8 cellular contexts compared by ENCODE assay signal in the genomic region with DNA sequence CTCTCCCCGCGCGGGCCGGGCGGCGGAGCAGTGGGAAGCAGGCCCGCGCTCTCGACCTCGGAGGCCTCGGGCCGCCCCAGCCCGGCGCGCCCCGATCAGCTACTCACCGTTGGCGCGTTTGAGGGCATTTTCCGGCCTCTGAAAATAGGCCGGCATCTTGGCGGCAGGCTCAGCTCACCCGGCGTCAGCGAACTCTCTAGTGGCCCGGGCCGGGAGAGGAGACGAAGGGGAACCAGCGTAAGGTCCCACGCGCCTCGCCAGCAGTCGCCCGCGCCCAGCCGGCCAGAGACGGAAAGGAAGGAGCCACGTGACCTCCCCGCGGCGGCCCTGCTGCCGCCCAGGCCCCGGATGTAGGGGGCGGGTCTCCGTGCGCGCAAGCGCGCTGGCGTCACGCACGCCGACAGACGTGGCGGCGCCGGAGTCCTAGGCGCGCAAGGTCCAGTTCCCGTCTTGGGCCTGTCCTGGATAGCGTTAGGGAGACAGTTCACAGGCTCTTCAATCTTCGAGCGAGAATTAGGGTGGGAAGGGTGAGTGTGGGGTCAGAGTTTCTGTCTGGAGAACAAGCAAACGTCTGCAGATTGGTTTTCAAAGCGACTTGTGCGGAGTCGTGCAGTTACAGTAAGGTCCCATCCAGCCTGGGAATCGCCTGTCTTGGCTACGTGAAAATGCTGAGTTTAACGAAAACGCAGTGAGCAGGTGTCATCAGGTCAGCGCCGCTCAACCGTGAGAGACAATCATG. TPM values are rescaled to one million over a fixed set of nuclear protein-coding genes. Genes with fewer than 3 reads are reported as not detected.
DNase-seq lines count a peak whose midpoint lies in the region; ATAC-seq and TF ChIP-seq lines count a peak whose summit lies in the region.

A gene with protein sequence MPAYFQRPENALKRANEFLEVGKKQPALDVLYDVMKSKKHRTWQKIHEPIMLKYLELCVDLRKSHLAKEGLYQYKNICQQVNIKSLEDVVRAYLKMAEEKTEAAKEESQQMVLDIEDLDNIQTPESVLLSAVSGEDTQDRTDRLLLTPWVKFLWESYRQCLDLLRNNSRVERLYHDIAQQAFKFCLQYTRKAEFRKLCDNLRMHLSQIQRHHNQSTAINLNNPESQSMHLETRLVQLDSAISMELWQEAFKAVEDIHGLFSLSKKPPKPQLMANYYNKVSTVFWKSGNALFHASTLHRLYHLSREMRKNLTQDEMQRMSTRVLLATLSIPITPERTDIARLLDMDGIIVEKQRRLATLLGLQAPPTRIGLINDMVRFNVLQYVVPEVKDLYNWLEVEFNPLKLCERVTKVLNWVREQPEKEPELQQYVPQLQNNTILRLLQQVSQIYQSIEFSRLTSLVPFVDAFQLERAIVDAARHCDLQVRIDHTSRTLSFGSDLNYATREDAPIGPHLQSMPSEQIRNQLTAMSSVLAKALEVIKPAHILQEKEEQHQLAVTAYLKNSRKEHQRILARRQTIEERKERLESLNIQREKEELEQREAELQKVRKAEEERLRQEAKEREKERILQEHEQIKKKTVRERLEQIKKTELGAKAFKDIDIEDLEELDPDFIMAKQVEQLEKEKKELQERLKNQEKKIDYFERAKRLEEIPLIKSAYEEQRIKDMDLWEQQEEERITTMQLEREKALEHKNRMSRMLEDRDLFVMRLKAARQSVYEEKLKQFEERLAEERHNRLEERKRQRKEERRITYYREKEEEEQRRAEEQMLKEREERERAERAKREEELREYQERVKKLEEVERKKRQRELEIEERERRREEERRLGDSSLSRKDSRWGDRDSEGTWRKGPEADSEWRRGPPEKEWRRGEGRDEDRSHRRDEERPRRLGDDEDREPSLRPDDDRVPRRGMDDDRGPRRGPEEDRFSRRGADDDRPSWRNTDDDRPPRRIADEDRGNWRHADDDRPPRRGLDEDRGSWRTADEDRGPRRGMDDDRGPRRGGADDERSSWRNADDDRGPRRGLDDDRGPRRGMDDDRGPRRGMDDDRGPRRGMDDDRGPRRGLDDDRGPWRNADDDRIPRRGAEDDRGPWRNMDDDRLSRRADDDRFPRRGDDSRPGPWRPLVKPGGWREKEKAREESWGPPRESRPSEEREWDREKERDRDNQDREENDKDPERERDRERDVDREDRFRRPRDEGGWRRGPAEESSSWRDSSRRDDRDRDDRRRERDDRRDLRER (N-terminal part only) (minus strand): TSS at position 297 of the 739 bp plus-strand sequence. CDS start 141 bp downstream, at position 156.

- ATAC-seq in GM19023 (IDR thresholded peaks at IDR 0.05; ENCODE audit: unreplicated experiment) (peak; percentile 81), HG03196 (IDR thresholded peaks at IDR 0.05; ENCODE audit: unreplicated experiment) (peak; percentile 85)

- no peaks in the 10 kb centered on the region for H3K4me1 ChIP-seq in colonic mucosa

- DNase-seq in AG20443 (ENCODE audit: low spot score) (peak; percentile 99), NCI-H460 (ENCODE audit: extremely low read depth, low read depth) (peak; percentile 87), colonic mucosa (peak; percentile 94)
- peak; percentile 87 to 88 for DNase-seq in activated CD4-positive, alpha-beta T cell treated with anti-CD3 and anti-CD28 coated beads for 4 hours
- peak; percentile 72 to 88 (median 82) for DNase-seq in stimulated activated CD4-positive, alpha-beta T cell treated with anti-CD3 and anti-CD28 coated beads, Interleukin-1b, Interleukin-23, amount 100 ng/mL, for 24 hours (ENCODE audit: low read depth in 4 of 4, low spot score in 1 of 4)

- H3K36me3 ChIP-seq in colonic mucosa: no peaks in the 10 kb centered on the region

- no peak for TF ChIP-seq CTCF in colonic mucosa (IDR thresholded peaks at IDR 0.05)

- no peaks in the 10 kb centered on the region for H3K27me3 ChIP-seq in colonic mucosa
- no peaks in the 10 kb centered on the region for H3K27me3 ChIP-seq in layer of hippocampus (ENCODE audit: control insufficient read depth, insufficient read depth, low read length)

- H3K27ac ChIP-seq in colonic mucosa (peak within 1 kb of the TSS; percentile 97), layer of hippocampus (ENCODE audit: low read depth, low read length) (peak within 1 kb of the TSS; percentile 90)

- H3K9ac ChIP-seq in colonic mucosa (ENCODE audit: low read depth in 2 of 2, low read length in 2 of 2): peak within 1 kb of the TSS; percentile 99 to 100

- H3K4me3 ChIP-seq in colonic mucosa: peak within 1 kb of the TSS; percentile 93

- intact Hi-C loops in colonic mucosa (cut with DNase I): loop anchor here (2.0 kb wide), 1 partner anchor 50 kb away; no protein-coding TSS in a partner anchor

- no peaks in the 10 kb centered on the region for H3K9me3 ChIP-seq in colonic mucosa

RNA-seq across cellular contexts. Expression of the gene that starts here (rescaled TPM):
- 204 and 235 TPM in 2 replicates for total RNA-seq in NCI-H460 (2014; rRNA removed; shearing (Covaris generic))
- polyA plus RNA-seq in NCI-H460 (2014; cell fraction: nucleus; rRNA removed): 63.4 and 87.8 TPM in 2 replicates
- total RNA-seq in colonic mucosa: 100 to 1,000 TPM; 124 to 127 TPM

Comparison
In these comparisons a context has a peak if more than half of its experiments do, and no peak if none do; other contexts are left out.
1. Peak in every context shown above with its lines: DNase-seq, ATAC-seq, H3K4me3 ChIP-seq and H3K27ac ChIP-seq.